8 cellular contexts compared by ENCODE assay signal in genomic region chr7:102284891-102285540, GRCh38. TPM values are rescaled to one million over a fixed set of nuclear protein-coding genes. Genes with fewer than 3 reads are reported as not detected.
DNase-seq lines count a peak whose midpoint lies in the region; ATAC-seq and TF ChIP-seq lines count a peak whose summit lies in the region.
"Had no signal": no experiment of that assay in that cellular context is flagged by ENCODE, and none has a peak within 500 bp of the region (broad histone marks: within the 10 kb centered on the region; RNA-seq: fewer than 3 reads in every experiment).

No MANE protein-coding gene starts in this region.

- dilution Hi-C loops in IMR-90 (cut with HindIII; ENCODE audit: low sequenced_read_pairs, unreplicated experiment): no loop called here

- 57% methylated on average over 7 of the region's 19 CpGs; no CpG with 5 or more reads in 1 of the 2 experiments for WGBS in IMR-90 (ENCODE audit: extremely low coverage in 2 of 2, insufficient read length in 1 of 2), 2 experiments

- peaks cover 0 to 8% of the 10 kb centered on the region in 2 experiments; a peak in 1 of 4 replicates for H3K79me1 ChIP-seq in IMR-90 (ENCODE audit: low read depth in 1 of 2, low read length in 2 of 2)

- H2AK9ac ChIP-seq in IMR-90 (replicated peaks; ENCODE audit: low read depth, low read length, poor library complexity): peak overlapping the region; percentile 3

- TF ChIP-seq CTCF in IMR-90 (conservative IDR thresholded peaks at IDR 0.05; ENCODE audit: low read depth, low read length): no peak

- no peak overlapping the region for H4K91ac ChIP-seq in IMR-90 (ENCODE audit: insufficient read depth, low read depth, low read length)

- H3K9ac ChIP-seq in IMR-90 (ENCODE audit: low read depth, low read length): no peak overlapping the region

- POLR2A ChIA-PET in IMR-90 (lab: Charles Lee; ENCODE audit: unreplicated experiment) (no interaction called here), T-cell (lab: Charles Lee) (no interaction called here)

- no peak for DNase-seq in IMR-90
- DNase-seq in T-cell: peak in 1 of 34 experiments; percentile 43
- DNase-seq in left ventricle myocardium superior: peak; percentile 74
- no peak for DNase-seq in stimulated activated CD4-positive, alpha-beta T cell treated with anti-CD3 and anti-CD28 coated beads, Interleukin-2, amount 100 ng/mL, for 48 hours
- DNase-seq in iPS-NIHi11 (ENCODE audit: low spot score): no peak

- H4K20me1 ChIP-seq in IMR-90 (ENCODE audit: insufficient read depth, low read length): peaks cover 12% of the 10 kb centered on the region; the same call in 1 of the 2 replicates

- peaks cover 4% of the 10 kb centered on the region; the same call in 1 of the 2 replicates for H3K4me1 ChIP-seq in IMR-90 (ENCODE audit: control insufficient read depth, insufficient read depth, low read length)

- TF ChIP-seq RAD21 in IMR-90 (IDR thresholded peaks at IDR 0.05; ENCODE audit: low read length): no peak

- peak overlapping the region; percentile 43 to 77 (median 68) for H3K4me3 Mint-ChIP-seq in T-cell

- no peaks in the 10 kb centered on the region for H3K9me1 ChIP-seq in IMR-90 (ENCODE audit: insufficient read depth, low read length)

- peaks cover 25 to 33% (median 27%) of the 10 kb centered on the region in 3 donors for H3K4me1 Mint-ChIP-seq in T-cell

- no peaks in the 10 kb centered on the region for H3K36me3 ChIP-seq in IMR-90 (ENCODE audit: control insufficient read depth, insufficient read depth, low read length)
- H3K36me3 ChIP-seq: pancreas had no signal

- no TSS peak for BruUV-seq in IMR-90 (replicated peaks; lab: Mats Ljungman, UMichigan)

- no peak overlapping the region; the same call in 1 of the 2 replicates for H3K4me2 ChIP-seq in IMR-90 (ENCODE audit: low read depth, low read length)

- H3K36me3 Mint-ChIP-seq in T-cell: no peaks in the 10 kb centered on the region

- H2BK20ac ChIP-seq in IMR-90 (ENCODE audit: low read depth, low read length): no peak overlapping the region

- H3K56ac ChIP-seq in IMR-90 (ENCODE audit: extremely low read depth, insufficient read depth, low read length): no peak overlapping the region

- H3K27me3 ChIP-seq in IMR-90 (ENCODE audit: control insufficient read depth, insufficient read depth, low read length): no peaks in the 10 kb centered on the region
- H3K27me3 ChIP-seq: pancreas had no signal

- H3K9me3 ChIP-seq in IMR-90 (ENCODE audit: control insufficient read depth, insufficient read depth, low read length): no peaks in the 10 kb centered on the region
- H3K9me3 ChIP-seq: pancreas had no signal

- H3K27ac Mint-ChIP-seq in T-cell: peak overlapping the region; percentile 23 to 44

- intact Hi-C loops in IMR-90 (cut with micrococcal nuclease) (no loop called here), left ventricle myocardium superior (cut with micrococcal nuclease) (no loop called here)

- H2BK5ac ChIP-seq in IMR-90 (ENCODE audit: low read depth, low read length, poor library complexity, severe bottlenecking): no peak overlapping the region

- no peak overlapping the region for H3K18ac ChIP-seq in IMR-90 (ENCODE audit: low read depth, low read length)

- H3K4ac ChIP-seq in IMR-90 (ENCODE audit: low read depth, low read length): no peak overlapping the region

- H3K27me3 Mint-ChIP-seq in T-cell: no peaks in the 10 kb centered on the region

- TF ChIP-seq POLR2A in IMR-90 (IDR thresholded peaks at IDR 0.05; ENCODE audit: low read depth, low read length): no peak

- H4K8ac ChIP-seq in IMR-90 (ENCODE audit: low read depth in 2 of 2, low read length in 2 of 2): no peak overlapping the region

- H3K9me3 Mint-ChIP-seq in T-cell: no peaks in the 10 kb centered on the region

- no peak overlapping the region for H4K5ac ChIP-seq in IMR-90 (ENCODE audit: low read depth, low read length)

- H3K27ac ChIP-seq in IMR-90 (ENCODE audit: insufficient read depth, low read length) (no peak overlapping the region), skin epidermis (peak overlapping the region in 12 of 21 experiments; percentile 37 to 93 (median 84))

- H2AK5ac ChIP-seq in IMR-90 (ENCODE audit: low read depth, low read length): 0 out of 2 replicates have a peak overlapping the region, but pooled peaks have one; percentile 35

- CTCF ChIA-PET in IMR-90 (lab: Yijun Ruan, JAX): no interaction called here
- CTCF ChIA-PET in T-cell (lab: Charles Lee): interaction anchor here in 1 of 2 donors (0.5 kb wide), 3 partner anchors 41 to 712 kb away, joined by 3 to 5 read pairs (median 4); no protein-coding TSS in a partner anchor

- no peak overlapping the region for H3K14ac ChIP-seq in IMR-90 (replicated peaks; ENCODE audit: low read depth, low read length)

- H2BK15ac ChIP-seq in IMR-90 (ENCODE audit: low read depth, low read length): no peak overlapping the region

- ATAC-seq in IMR-90 (ENCODE audit: low read depth) (no peak), T-cell (replicated peaks in 1 of 4) (no peak), left ventricle myocardium superior (no peak), GM18519 (IDR thresholded peaks at IDR 0.05; ENCODE audit: low FRiP score, unreplicated experiment) (no peak)

- H2AFZ ChIP-seq in IMR-90 (replicated peaks; ENCODE audit: low read length, poor library complexity): no peak overlapping the region

- H3K23ac ChIP-seq in IMR-90 (ENCODE audit: low read depth, low read length): no peak overlapping the region

- no peak overlapping the region for H2BK120ac ChIP-seq in IMR-90 (ENCODE audit: low read depth, low read length)

- H3K4me3 ChIP-seq in IMR-90 (ENCODE audit: insufficient read depth, low read depth, low read length) (no peak overlapping the region), skin epidermis (peak overlapping the region in 5 of 7 experiments; percentile 19 to 95 (median 70))

- in situ Hi-C loops in IMR-90 (cut with MboI; ENCODE audit: low sequenced_read_pairs): loop anchor here (5.0 kb wide), 1 partner anchor 107 kb away; no protein-coding TSS in a partner anchor

TF ChIP-seq in IMR-90, 13 proteins besides CTCF, POLR2A, EP300 and RAD21:
- TF ChIP-seq, protein P1, sequence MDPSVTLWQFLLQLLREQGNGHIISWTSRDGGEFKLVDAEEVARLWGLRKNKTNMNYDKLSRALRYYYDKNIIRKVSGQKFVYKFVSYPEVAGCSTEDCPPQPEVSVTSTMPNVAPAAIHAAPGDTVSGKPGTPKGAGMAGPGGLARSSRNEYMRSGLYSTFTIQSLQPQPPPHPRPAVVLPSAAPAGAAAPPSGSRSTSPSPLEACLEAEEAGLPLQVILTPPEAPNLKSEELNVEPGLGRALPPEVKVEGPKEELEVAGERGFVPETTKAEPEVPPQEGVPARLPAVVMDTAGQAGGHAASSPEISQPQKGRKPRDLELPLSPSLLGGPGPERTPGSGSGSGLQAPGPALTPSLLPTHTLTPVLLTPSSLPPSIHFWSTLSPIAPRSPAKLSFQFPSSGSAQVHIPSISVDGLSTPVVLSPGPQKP (IDR thresholded peaks at IDR 0.05; ENCODE audit: borderline replicate concordance, low read depth, low read length): no peak
- no peak for TF ChIP-seq RFX5 (IDR thresholded peaks at IDR 0.05; ENCODE audit: low read depth, low read length)

RNA-seq across cellular contexts. Expression of gene SH2B2, which starts 1.7 kb away (rescaled TPM):
- 0.36 and 0.56 TPM in 2 replicates for total RNA-seq in IMR-90 (2012; rRNA removed)
- polyA plus RNA-seq in IMR-90 (2012; rRNA removed): 0.99 and 1.7 TPM in 2 replicates
- polyA plus RNA-seq in IMR-90 (2012; cell fraction: cytosol; rRNA removed): 1.2 and 4.4 TPM in 2 replicates
- 2.8 and 9.6 TPM in 2 replicates for polyA plus RNA-seq in IMR-90 (2012; cell fraction: nucleus; rRNA removed; ENCODE audit: low replicate concordance)
- total RNA-seq in T-cell: 1 to 10 TPM in 4 of 5 donors, under 1 TPM in 1; 0.90 to 5.0 (median 2.5) TPM
- total RNA-seq in left ventricle myocardium superior: 0.99 TPM
